Comparison of ENCODE assay signal across 8 cellular contexts in the genomic region with DNA sequence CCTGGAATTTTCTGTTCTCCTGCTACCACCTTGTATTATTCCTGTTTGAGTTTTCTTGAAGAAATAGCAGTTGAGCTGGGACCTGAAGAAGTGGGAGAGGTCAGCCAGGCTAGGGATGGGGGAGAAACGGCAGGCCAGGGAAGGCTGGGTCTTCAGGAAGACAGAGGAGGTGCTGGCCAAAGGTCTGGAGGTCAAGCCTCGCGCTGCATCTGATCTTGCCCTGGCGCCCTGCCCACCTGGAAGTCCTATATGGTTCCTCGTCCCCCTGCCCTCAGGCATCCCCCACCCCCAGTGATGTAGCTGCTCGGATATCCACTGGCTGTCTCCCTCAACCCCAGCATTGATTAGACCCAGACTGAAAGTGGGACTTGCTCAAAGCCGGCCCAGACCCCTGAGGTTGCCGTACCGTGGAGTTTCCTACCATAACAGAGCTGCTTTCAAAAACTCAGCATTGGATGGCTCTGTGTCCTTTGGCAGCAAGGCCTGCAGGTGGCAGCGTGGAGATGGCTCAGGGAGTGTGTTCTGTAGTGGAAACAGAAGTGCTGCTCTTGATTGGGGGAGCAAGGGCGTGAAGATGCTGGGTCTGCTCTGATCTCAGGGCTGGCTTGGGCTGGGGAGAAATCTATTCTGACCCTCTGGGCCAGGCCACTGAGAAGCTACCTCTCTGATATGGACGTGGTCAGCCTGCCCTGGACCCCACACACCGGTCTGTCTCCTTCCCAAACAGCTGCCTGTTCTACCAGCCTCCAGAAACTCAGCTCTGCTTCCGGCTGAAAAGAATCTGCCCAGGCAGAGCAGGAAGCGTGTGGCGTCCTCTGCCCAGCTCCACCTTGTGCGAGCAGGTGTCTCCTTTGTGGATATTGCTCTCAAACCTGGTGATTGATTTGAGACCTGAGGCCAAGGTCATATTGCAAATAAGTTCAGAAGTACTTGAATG.
DNase-seq lines count a peak whose midpoint lies in the region; ATAC-seq lines count a peak whose summit lies in the region.

No MANE protein-coding gene starts in this region.

- H3K27ac Mint-ChIP-seq in T-helper 2 cell treated with Interferon-gamma antibody and Interleukin-4, amounts not matched to agents 5 μg/mL and 100 μg/mL, for 36 hours: no peak overlapping the region

- H3K36me3 Mint-ChIP-seq in T-helper 2 cell treated with Interferon-gamma antibody and Interleukin-4, amounts not matched to agents 5 μg/mL and 100 μg/mL, for 36 hours (ENCODE audit: low read depth): peaks cover 14% of the 10 kb centered on the region

- H3K36me3 ChIP-seq in HAP-1 (replicated peaks): no peaks in the 10 kb centered on the region

- ATAC-seq in GM18873 (IDR thresholded peaks at IDR 0.05; ENCODE audit: low FRiP score, unreplicated experiment): no peak

- DNase-seq in DMS79 treated with DMSO at 0.1 percent for 48 hours (lab: John Stamatoyannopoulos, UW): peak; percentile 46
- DNase-seq in HAP-1 (ENCODE audit: low spot score in 2 of 2): peak; percentile 38 to 76
- peak; percentile 12 to 45 for DNase-seq in NCI-H1930 (lab: John Stamatoyannopoulos, UW)
- peak; percentile 9 for DNase-seq in T-helper 2 cell treated with Interferon-gamma antibody and Interleukin-4, amounts not matched to agents 5 μg/mL and 100 μg/mL, for 36 hours (ENCODE audit: low spot score)
- peak; percentile 8 for DNase-seq in central memory CD4-positive, alpha-beta T cell
- peak; percentile 29 for DNase-seq in kidney glomerular epithelial cell (lab: John Stamatoyannopoulos, UW)
- peak; percentile 40 for DNase-seq in stimulated activated CD4-positive, alpha-beta T cell treated with anti-CD3 and anti-CD28 coated beads, Interleukin-4, amount 100 ng/mL, for 24 hours

- no peak overlapping the region for H3K4me3 Mint-ChIP-seq in T-helper 2 cell treated with Interferon-gamma antibody and Interleukin-4, amounts not matched to agents 5 μg/mL and 100 μg/mL, for 36 hours

- H3K27me3 Mint-ChIP-seq in T-helper 2 cell treated with Interferon-gamma antibody and Interleukin-4, amounts not matched to agents 5 μg/mL and 100 μg/mL, for 36 hours (ENCODE audit: low read depth): no peaks in the 10 kb centered on the region

- no peaks in the 10 kb centered on the region for H3K4me1 ChIP-seq in HAP-1

- peaks cover 16% of the 10 kb centered on the region for H3K4me1 Mint-ChIP-seq in T-helper 2 cell treated with Interferon-gamma antibody and Interleukin-4, amounts not matched to agents 5 μg/mL and 100 μg/mL, for 36 hours (ENCODE audit: low read depth)

- H3K4me3 ChIP-seq in HAP-1: no peak overlapping the region

- no peaks in the 10 kb centered on the region for H3K9me3 ChIP-seq in HAP-1

- no peaks in the 10 kb centered on the region for H3K27me3 ChIP-seq in HAP-1 (ENCODE audit: low read depth)

- no peaks in the 10 kb centered on the region for H3K9me3 Mint-ChIP-seq in T-helper 2 cell treated with Interferon-gamma antibody and Interleukin-4, amounts not matched to agents 5 μg/mL and 100 μg/mL, for 36 hours

- in situ Hi-C loops in HAP-1 (cut with MboI; ENCODE audit: low sequenced_read_pairs): no loop called here
